ENCODE assay signal across 32 cellular contexts in genomic region chr16:58037365-58038057, GRCh38.
"Had no signal": no experiment of that assay in that cellular context is flagged by ENCODE, and none has a peak within 500 bp of the region (broad histone marks: within the 10 kb centered on the region; RNA-seq: fewer than 3 reads in every experiment).

No MANE protein-coding gene starts in this region.

- H3K9ac ChIP-seq: parathyroid adenoma had no signal

- H3K36me3 ChIP-seq: brain microvascular endothelial cell had no signal

- H3K36me3 Mint-ChIP-seq: naive thymus-derived CD4-positive, alpha-beta T cell had no signal

- H2AFZ ChIP-seq: hepatocyte, parathyroid adenoma had no signal

- H3K9me3 ChIP-seq: gastrocnemius medialis, right atrium auricular region, suprapubic skin, tibial artery had no signal

- H3K4me1 ChIP-seq: suprapubic skin, tibial artery had no signal

- H3K27ac ChIP-seq: brain microvascular endothelial cell, coronary artery, dorsolateral prefrontal cortex, gastrocnemius medialis, hepatocyte, parathyroid adenoma, right atrium auricular region, suprapubic skin, tibial artery, VCaP had no signal

- H3K4me2 ChIP-seq: hepatocyte had no signal

- H3K9me3 Mint-ChIP-seq: activated T-helper 1 cell treated with anti-CD3 and anti-CD28 coated beads, Interleukin-12 subunit alpha, Interleukin-12 subunit beta, Interleukin-2, Interleukin-4 antibody, amounts not matched to agents 30 ng/mL and 10 ng/mL and 1 ng/mL, durations not matched to agents 14 hours and 24 hours and 36 hours; central memory CD8-positive, alpha-beta T cell; naive thymus-derived CD4-positive, alpha-beta T cell; neural crest cell; T-helper 1 cell treated with Interleukin-12 subunit alpha and Interleukin-12 subunit beta and Interleukin-4 antibody, amounts not matched to agents 30 μg/mL and 1 μg/mL, for 36 hours had no signal

- H3K27me3 Mint-ChIP-seq: central memory CD8-positive, alpha-beta T cell; naive thymus-derived CD4-positive, alpha-beta T cell had no signal

- H3K4me1 Mint-ChIP-seq: central memory CD8-positive, alpha-beta T cell; naive thymus-derived CD4-positive, alpha-beta T cell had no signal

- ATAC-seq: gastrocnemius medialis; naive thymus-derived CD4-positive, alpha-beta T cell had no signal

- H3K4me3 Mint-ChIP-seq: activated T-helper 1 cell treated with anti-CD3 and anti-CD28 coated beads, Interleukin-12 subunit alpha, Interleukin-12 subunit beta, Interleukin-2, Interleukin-4 antibody, amounts not matched to agents 30 ng/mL and 10 ng/mL and 1 ng/mL, durations not matched to agents 14 hours and 24 hours and 36 hours; central memory CD8-positive, alpha-beta T cell; naive thymus-derived CD4-positive, alpha-beta T cell; neural crest cell; T-helper 1 cell treated with Interleukin-12 subunit alpha and Interleukin-12 subunit beta and Interleukin-4 antibody, amounts not matched to agents 30 μg/mL and 1 μg/mL, for 36 hours had no signal

- H3K27me3 ChIP-seq: brain microvascular endothelial cell, dorsolateral prefrontal cortex, gastrocnemius medialis, hepatocyte, right atrium auricular region, suprapubic skin had no signal

- H3K27ac Mint-ChIP-seq: activated T-helper 1 cell treated with anti-CD3 and anti-CD28 coated beads, Interleukin-12 subunit alpha, Interleukin-12 subunit beta, Interleukin-2, Interleukin-4 antibody, amounts not matched to agents 30 ng/mL and 10 ng/mL and 1 ng/mL, durations not matched to agents 14 hours and 24 hours and 36 hours; naive thymus-derived CD4-positive, alpha-beta T cell; T-helper 1 cell treated with Interleukin-12 subunit alpha and Interleukin-12 subunit beta and Interleukin-4 antibody, amounts not matched to agents 30 μg/mL and 1 μg/mL, for 36 hours had no signal

- H3K4me3 ChIP-seq: coronary artery, dorsolateral prefrontal cortex, gastrocnemius medialis, hepatocyte, right atrium auricular region, suprapubic skin, tibial artery had no signal

- DNase-seq: activated CD4-positive, alpha-beta T cell treated with anti-CD3 and anti-CD28 coated beads for 4 hours; activated CD4-positive, alpha-beta T cell treated with anti-CD3 and anti-CD28 coated beads, Interleukin-2, amount 50 U/mL, for 4 hours; activated CD8-positive, alpha-beta memory T cell treated with anti-CD3 and anti-CD28 coated beads, Interleukin-2, amount 50 U/mL, for 4 hours; activated effector memory CD4-positive, alpha-beta T cell treated with anti-CD3 and anti-CD28 coated beads, Interleukin-2, amount 50 U/mL, for 16 hours; activated naive CD4-positive, alpha-beta T cell treated with anti-CD3 and anti-CD28 coated beads, Interleukin-2, amount 50 U/mL, for 16 hours; activated T-cell treated with anti-CD3 and anti-CD28 coated beads, Interleukin-2, amount 50 U/mL, for 1 hour; amniotic stem cell; brain microvascular endothelial cell; effector memory CD4-positive, alpha-beta T cell; erythroblast; gastrocnemius medialis; islet precursor cell; mammary epithelial cell; midbrain; naive thymus-derived CD4-positive, alpha-beta T cell; nucleus accumbens; stimulated activated CD4-positive, alpha-beta T cell treated with anti-CD3 and anti-CD28 coated beads, Interleukin-15, amount 100 ng/mL, for 24 hours; stimulated activated CD4-positive, alpha-beta T cell treated with anti-CD3 and anti-CD28 coated beads, Interleukin-2, amount 100 ng/mL, for 24 hours; stimulated activated naive CD4-positive, alpha-beta T cell; T-helper 9 cell; tibial artery had no signal
